1 cellular context compared by ENCODE assay signal in genomic region chr9:80664327-80665210, GRCh38.
TF ChIP-seq lines count a peak whose summit lies in the region.

No MANE protein-coding gene starts in this region.

TF ChIP-seq in WTC11, 78 proteins besides CTCF, POLR2A, EP300 and RAD21 (continued from another document):
- TF ChIP-seq E2F1 (CRISPR knock-in tag; IDR thresholded peaks at IDR 0.05) (no peak), ZNF121 (CRISPR knock-in tag; IDR thresholded peaks at IDR 0.05) (no peak), FOXK1 (CRISPR knock-in tag; IDR thresholded peaks at IDR 0.05) (no peak), ZBTB21 (CRISPR knock-in tag; IDR thresholded peaks at IDR 0.05; ENCODE audit: borderline replicate concordance) (no peak)
